In the genomic region with DNA sequence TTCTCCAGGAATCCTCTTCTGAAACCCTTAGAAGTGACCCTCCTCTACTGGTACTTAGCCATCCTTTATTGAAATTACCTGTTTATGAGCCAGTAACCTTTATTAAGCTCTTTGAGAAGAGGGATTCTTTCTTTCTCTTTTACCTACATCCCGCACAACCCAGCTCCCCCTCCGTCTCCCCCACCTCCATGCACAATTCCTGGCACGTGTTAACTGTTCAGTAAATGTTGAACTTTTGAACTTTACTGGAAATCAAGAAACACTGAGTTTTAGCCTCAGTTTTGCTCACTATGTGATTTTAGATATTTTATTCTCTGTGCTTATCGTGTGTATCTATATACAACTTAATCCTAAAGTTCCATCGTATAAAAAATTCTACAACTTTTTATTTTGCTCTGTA, we compare ENCODE assay signal across 1 cellular context.
TF ChIP-seq lines count a peak whose summit lies in the region.

No MANE protein-coding gene starts in this region.

TF ChIP-seq in HepG2, 621 proteins besides CTCF, POLR2A, EP300 and RAD21 (continued from another document):
- TF ChIP-seq, protein P1, sequence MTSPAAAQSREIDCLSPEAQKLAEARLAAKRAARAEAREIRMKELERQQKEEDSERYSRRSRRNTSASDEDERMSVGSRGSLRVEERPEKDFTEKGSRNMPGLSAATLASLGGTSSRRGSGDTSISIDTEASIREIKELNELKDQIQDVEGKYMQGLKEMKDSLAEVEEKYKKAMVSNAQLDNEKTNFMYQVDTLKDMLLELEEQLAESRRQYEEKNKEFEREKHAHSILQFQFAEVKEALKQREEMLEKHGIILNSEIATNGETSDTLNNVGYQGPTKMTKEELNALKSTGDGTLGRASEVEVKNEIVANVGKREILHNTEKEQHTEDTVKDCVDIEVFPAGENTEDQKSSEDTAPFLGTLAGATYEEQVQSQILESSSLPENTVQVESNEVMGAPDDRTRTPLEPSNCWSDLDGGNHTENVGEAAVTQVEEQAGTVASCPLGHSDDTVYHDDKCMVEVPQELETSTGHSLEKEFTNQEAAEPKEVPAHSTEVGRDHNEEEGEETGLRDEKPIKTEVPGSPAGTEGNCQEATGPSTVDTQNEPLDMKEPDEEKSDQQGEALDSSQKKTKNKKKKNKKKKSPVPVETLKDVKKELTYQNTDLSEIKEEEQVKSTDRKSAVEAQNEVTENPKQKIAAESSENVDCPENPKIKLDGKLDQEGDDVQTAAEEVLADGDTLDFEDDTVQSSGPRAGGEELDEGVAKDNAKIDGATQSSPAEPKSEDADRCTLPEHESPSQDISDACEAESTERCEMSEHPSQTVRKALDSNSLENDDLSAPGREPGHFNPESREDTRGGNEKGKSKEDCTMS (CRISPR knock-in tag; conservative IDR thresholded peaks at IDR 0.05) = no peak
- TF ChIP-seq, protein P2, sequence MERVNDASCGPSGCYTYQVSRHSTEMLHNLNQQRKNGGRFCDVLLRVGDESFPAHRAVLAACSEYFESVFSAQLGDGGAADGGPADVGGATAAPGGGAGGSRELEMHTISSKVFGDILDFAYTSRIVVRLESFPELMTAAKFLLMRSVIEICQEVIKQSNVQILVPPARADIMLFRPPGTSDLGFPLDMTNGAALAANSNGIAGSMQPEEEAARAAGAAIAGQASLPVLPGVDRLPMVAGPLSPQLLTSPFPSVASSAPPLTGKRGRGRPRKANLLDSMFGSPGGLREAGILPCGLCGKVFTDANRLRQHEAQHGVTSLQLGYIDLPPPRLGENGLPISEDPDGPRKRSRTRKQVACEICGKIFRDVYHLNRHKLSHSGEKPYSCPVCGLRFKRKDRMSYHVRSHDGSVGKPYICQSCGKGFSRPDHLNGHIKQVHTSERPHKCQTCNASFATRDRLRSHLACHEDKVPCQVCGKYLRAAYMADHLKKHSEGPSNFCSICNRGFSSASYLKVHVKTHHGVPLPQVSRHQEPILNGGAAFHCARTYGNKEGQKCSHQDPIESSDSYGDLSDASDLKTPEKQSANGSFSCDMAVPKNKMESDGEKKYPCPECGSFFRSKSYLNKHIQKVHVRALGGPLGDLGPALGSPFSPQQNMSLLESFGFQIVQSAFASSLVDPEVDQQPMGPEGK (CRISPR knock-in tag; IDR thresholded peaks at IDR 0.05) = peak; percentile 56
- TF ChIP-seq, protein P3, sequence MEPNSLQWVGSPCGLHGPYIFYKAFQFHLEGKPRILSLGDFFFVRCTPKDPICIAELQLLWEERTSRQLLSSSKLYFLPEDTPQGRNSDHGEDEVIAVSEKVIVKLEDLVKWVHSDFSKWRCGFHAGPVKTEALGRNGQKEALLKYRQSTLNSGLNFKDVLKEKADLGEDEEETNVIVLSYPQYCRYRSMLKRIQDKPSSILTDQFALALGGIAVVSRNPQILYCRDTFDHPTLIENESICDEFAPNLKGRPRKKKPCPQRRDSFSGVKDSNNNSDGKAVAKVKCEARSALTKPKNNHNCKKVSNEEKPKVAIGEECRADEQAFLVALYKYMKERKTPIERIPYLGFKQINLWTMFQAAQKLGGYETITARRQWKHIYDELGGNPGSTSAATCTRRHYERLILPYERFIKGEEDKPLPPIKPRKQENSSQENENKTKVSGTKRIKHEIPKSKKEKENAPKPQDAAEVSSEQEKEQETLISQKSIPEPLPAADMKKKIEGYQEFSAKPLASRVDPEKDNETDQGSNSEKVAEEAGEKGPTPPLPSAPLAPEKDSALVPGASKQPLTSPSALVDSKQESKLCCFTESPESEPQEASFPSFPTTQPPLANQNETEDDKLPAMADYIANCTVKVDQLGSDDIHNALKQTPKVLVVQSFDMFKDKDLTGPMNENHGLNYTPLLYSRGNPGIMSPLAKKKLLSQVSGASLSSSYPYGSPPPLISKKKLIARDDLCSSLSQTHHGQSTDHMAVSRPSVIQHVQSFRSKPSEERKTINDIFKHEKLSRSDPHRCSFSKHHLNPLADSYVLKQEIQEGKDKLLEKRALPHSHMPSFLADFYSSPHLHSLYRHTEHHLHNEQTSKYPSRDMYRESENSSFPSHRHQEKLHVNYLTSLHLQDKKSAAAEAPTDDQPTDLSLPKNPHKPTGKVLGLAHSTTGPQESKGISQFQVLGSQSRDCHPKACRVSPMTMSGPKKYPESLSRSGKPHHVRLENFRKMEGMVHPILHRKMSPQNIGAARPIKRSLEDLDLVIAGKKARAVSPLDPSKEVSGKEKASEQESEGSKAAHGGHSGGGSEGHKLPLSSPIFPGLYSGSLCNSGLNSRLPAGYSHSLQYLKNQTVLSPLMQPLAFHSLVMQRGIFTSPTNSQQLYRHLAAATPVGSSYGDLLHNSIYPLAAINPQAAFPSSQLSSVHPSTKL (CRISPR knock-in tag; IDR thresholded peaks at IDR 0.05) = peak; percentile 58; the same call in 1 of the 2 replicates
- TF ChIP-seq SMYD3 (CRISPR knock-in tag; IDR thresholded peaks at IDR 0.05) (no peak), RARA (CRISPR knock-in tag; IDR thresholded peaks at IDR 0.05) (peak; percentile 93), ATF1 (CRISPR knock-in tag; IDR thresholded peaks at IDR 0.05) (no peak), PITX1 (CRISPR knock-in tag; IDR thresholded peaks at IDR 0.05) (no peak), XBP1 (CRISPR knock-in tag; IDR thresholded peaks at IDR 0.05) (no peak), FOSL2 (CRISPR knock-in tag; IDR thresholded peaks at IDR 0.05) (no peak), ZNF335 (CRISPR knock-in tag; IDR thresholded peaks at IDR 0.05) (no peak), KAT7 (CRISPR knock-in tag; IDR thresholded peaks at IDR 0.05; ENCODE audit: borderline replicate concordance) (no peak)
- TF ChIP-seq, protein P4, sequence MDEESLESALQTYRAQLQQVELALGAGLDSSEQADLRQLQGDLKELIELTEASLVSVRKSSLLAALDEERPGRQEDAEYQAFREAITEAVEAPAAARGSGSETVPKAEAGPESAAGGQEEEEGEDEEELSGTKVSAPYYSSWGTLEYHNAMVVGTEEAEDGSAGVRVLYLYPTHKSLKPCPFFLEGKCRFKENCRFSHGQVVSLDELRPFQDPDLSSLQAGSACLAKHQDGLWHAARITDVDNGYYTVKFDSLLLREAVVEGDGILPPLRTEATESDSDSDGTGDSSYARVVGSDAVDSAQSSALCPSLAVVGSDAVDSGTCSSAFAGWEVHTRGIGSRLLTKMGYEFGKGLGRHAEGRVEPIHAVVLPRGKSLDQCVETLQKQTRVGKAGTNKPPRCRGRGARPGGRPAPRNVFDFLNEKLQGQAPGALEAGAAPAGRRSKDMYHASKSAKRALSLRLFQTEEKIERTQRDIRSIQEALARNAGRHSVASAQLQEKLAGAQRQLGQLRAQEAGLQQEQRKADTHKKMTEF (CRISPR knock-in tag; IDR thresholded peaks at IDR 0.05) = no peak
- TF ChIP-seq, protein P5, sequence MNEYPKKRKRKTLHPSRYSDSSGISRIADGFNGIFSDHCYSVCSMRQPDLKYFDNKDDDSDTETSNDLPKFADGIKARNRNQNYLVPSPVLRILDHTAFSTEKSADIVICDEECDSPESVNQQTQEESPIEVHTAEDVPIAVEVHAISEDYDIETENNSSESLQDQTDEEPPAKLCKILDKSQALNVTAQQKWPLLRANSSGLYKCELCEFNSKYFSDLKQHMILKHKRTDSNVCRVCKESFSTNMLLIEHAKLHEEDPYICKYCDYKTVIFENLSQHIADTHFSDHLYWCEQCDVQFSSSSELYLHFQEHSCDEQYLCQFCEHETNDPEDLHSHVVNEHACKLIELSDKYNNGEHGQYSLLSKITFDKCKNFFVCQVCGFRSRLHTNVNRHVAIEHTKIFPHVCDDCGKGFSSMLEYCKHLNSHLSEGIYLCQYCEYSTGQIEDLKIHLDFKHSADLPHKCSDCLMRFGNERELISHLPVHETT (CRISPR knock-in tag; conservative IDR thresholded peaks at IDR 0.05) = no peak
- TF ChIP-seq, protein P6, sequence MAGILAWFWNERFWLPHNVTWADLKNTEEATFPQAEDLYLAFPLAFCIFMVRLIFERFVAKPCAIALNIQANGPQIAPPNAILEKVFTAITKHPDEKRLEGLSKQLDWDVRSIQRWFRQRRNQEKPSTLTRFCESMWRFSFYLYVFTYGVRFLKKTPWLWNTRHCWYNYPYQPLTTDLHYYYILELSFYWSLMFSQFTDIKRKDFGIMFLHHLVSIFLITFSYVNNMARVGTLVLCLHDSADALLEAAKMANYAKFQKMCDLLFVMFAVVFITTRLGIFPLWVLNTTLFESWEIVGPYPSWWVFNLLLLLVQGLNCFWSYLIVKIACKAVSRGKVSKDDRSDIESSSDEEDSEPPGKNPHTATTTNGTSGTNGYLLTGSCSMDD (CRISPR knock-in tag; IDR thresholded peaks at IDR 0.05) = no peak
- TF ChIP-seq, protein P7, sequence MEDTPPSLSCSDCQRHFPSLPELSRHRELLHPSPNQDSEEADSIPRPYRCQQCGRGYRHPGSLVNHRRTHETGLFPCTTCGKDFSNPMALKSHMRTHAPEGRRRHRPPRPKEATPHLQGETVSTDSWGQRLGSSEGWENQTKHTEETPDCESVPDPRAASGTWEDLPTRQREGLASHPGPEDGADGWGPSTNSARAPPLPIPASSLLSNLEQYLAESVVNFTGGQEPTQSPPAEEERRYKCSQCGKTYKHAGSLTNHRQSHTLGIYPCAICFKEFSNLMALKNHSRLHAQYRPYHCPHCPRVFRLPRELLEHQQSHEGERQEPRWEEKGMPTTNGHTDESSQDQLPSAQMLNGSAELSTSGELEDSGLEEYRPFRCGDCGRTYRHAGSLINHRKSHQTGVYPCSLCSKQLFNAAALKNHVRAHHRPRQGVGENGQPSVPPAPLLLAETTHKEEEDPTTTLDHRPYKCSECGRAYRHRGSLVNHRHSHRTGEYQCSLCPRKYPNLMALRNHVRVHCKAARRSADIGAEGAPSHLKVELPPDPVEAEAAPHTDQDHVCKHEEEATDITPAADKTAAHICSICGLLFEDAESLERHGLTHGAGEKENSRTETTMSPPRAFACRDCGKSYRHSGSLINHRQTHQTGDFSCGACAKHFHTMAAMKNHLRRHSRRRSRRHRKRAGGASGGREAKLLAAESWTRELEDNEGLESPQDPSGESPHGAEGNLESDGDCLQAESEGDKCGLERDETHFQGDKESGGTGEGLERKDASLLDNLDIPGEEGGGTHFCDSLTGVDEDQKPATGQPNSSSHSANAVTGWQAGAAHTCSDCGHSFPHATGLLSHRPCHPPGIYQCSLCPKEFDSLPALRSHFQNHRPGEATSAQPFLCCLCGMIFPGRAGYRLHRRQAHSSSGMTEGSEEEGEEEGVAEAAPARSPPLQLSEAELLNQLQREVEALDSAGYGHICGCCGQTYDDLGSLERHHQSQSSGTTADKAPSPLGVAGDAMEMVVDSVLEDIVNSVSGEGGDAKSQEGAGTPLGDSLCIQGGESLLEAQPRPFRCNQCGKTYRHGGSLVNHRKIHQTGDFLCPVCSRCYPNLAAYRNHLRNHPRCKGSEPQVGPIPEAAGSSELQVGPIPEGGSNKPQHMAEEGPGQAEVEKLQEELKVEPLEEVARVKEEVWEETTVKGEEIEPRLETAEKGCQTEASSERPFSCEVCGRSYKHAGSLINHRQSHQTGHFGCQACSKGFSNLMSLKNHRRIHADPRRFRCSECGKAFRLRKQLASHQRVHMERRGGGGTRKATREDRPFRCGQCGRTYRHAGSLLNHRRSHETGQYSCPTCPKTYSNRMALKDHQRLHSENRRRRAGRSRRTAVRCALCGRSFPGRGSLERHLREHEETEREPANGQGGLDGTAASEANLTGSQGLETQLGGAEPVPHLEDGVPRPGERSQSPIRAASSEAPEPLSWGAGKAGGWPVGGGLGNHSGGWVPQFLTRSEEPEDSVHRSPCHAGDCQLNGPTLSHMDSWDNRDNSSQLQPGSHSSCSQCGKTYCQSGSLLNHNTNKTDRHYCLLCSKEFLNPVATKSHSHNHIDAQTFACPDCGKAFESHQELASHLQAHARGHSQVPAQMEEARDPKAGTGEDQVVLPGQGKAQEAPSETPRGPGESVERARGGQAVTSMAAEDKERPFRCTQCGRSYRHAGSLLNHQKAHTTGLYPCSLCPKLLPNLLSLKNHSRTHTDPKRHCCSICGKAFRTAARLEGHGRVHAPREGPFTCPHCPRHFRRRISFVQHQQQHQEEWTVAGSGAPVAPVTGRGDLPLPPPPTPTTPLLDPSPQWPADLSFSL (CRISPR knock-in tag; IDR thresholded peaks at IDR 0.05) = no peak
